ENCODE assay signal across 8 cellular contexts in genomic region chr7:149771696-149772235, GRCh38. TPM values are rescaled to one million over a fixed set of nuclear protein-coding genes. Genes with fewer than 3 reads are reported as not detected.
DNase-seq lines count a peak whose midpoint lies in the region; ATAC-seq lines count a peak whose summit lies in the region.

No MANE protein-coding gene starts in this region.

- peak; percentile 85 for DNase-seq in COLO668 (lab: John Stamatoyannopoulos, UW; ENCODE audit: unreplicated experiment)
- DNase-seq in HPDE6-E6E7 (ENCODE audit: extremely low spot score), result peak; percentile 89
- DNase-seq in NOMO-1 treated with DMSO at 0.1 percent for 48 hours (lab: John Stamatoyannopoulos, UW; ENCODE audit: unreplicated experiment), result peak; percentile 68
- DNase-seq in activated CD8-positive, alpha-beta memory T cell treated with anti-CD3 and anti-CD28 coated beads, Interleukin-2, amount 50 U/mL, for 4 hours, result peak; percentile 85
- DNase-seq in epithelial cell of prostate (ENCODE audit: low read depth, low spot score), result peak; percentile 41
- DNase-seq in mucosa of gallbladder (ENCODE audit: low spot score), result peak; percentile 92
- DNase-seq in stimulated activated CD8-positive, alpha-beta memory T cell treated with anti-CD3 and anti-CD28 coated beads, Interleukin-2, amount 100 ng/mL, for 48 hours (ENCODE audit: low read depth in 2 of 2), result peak; percentile 77 to 80

- ATAC-seq in GM19467 (IDR thresholded peaks at IDR 0.05; ENCODE audit: unreplicated experiment), result peak; percentile 91

- no peak overlapping the region for H3K27ac ChIP-seq in epithelial cell of prostate

RNA-seq across cellular contexts. Expression of gene ZNF467, which starts 1.6 kb away (rescaled TPM):
- 31.1 TPM for total RNA-seq in mucosa of gallbladder

Comparison
In these comparisons a context has a peak if more than half of its experiments do, and no peak if none do; other contexts are left out.
1. DNase-seq: peak in every context shown above with its lines; median percentile 92 in mucosa of gallbladder; 89 in HPDE6-E6E7; 85 in COLO668; 85 in activated CD8-positive, alpha-beta memory T cell treated with anti-CD3 and anti-CD28 coated beads, Interleukin-2, amount 50 U/mL, for 4 hours; 78 in stimulated activated CD8-positive, alpha-beta memory T cell treated with anti-CD3 and anti-CD28 coated beads, Interleukin-2, amount 100 ng/mL, for 48 hours; 68 in NOMO-1 treated with DMSO at 0.1 percent for 48 hours; 41 in epithelial cell of prostate.